26 cellular contexts compared by ENCODE assay signal in the genomic region with DNA sequence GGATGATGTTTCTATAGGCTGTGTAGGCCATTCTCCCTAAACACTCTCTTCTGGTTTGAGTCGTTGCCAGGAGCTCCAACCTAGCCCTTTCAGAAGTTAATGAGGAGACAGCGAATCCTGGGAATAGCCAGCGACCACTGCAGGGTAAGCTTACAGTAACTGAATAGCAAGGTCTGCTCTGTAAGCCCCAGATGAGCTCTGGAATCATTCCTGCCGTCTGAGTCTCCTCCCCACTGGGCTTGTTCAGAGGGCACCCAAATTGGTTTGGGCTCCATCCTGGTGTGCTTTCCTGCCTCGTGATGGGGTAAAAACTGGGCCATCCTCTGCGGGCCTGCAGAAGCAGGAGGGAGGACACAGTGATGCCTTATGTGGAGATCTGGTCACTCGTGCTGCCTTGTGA. TPM values are rescaled to one million over a fixed set of nuclear protein-coding genes. Genes with fewer than 3 reads are reported as not detected.
"Had no signal": no experiment of that assay in that cellular context is flagged by ENCODE, and none has a peak within 500 bp of the region (broad histone marks: within the 10 kb centered on the region; RNA-seq: fewer than 3 reads in every experiment).

No MANE protein-coding gene starts in this region.

- H3K4me3 Mint-ChIP-seq: activated CD4-positive, alpha-beta memory T cell treated with anti-CD3 and anti-CD28 coated beads, Interleukin-2, amount 10 ng/mL, durations not matched to agents 7 days and 5 days; activated CD4-positive, alpha-beta T cell treated with anti-CD3 and anti-CD28 coated beads, Interleukin-2, amount 10 ng/mL, durations not matched to agents 24 days and 14 days; activated naive CD8-positive, alpha-beta T cell treated with anti-CD3 and anti-CD28 coated beads, Interleukin-2, amount 50 U/mL, for 24 hours; neural crest cell; T-helper 17 cell had no signal

- FAIRE-seq: kidney had no signal

- H3K27me3 ChIP-seq: body of pancreas, cardiac muscle cell, foreskin keratinocyte, spleen, tibial artery had no signal

- H3K4me1 Mint-ChIP-seq: neural crest cell had no signal

- DNase-seq: activated CD4-positive, alpha-beta memory T cell treated with anti-CD3 and anti-CD28 coated beads, Interleukin-2, amount 10 ng/mL, durations not matched to agents 7 days and 5 days; activated CD4-positive, alpha-beta T cell treated with anti-CD3 and anti-CD28 coated beads, Interleukin-2, amount 10 ng/mL, durations not matched to agents 24 days and 14 days; activated CD4-positive, CD25-positive, alpha-beta regulatory T cell; activated gamma-delta T cell; activated naive CD4-positive, alpha-beta T cell treated with anti-CD3 and anti-CD28 coated beads, Interleukin-2, amount 50 U/mL, for 16 hours; activated naive CD8-positive, alpha-beta T cell treated with anti-CD3 and anti-CD28 coated beads, Interleukin-2, amount 50 U/mL, for 24 hours; anterior cingulate cortex; body of pancreas; effector CD4-positive, alpha-beta T cell; erythroblast; foreskin keratinocyte; kidney; lower lobe of right lung; naive B cell; spleen; stimulated activated CD4-positive, alpha-beta T cell treated with anti-CD3 and anti-CD28 coated beads, Interleukin-4, amount 100 ng/mL, for 24 hours; substantia nigra; T-helper 17 cell; tibial artery had no signal

- H3K9me3 Mint-ChIP-seq: activated CD4-positive, alpha-beta memory T cell treated with anti-CD3 and anti-CD28 coated beads, Interleukin-2, amount 10 ng/mL, durations not matched to agents 7 days and 5 days; activated CD4-positive, alpha-beta T cell treated with anti-CD3 and anti-CD28 coated beads, Interleukin-2, amount 10 ng/mL, durations not matched to agents 24 days and 14 days; activated naive CD8-positive, alpha-beta T cell treated with anti-CD3 and anti-CD28 coated beads, Interleukin-2, amount 50 U/mL, for 24 hours; naive B cell had no signal

- H3K36me3 ChIP-seq: cardiac muscle cell, lower lobe of right lung, spleen, tibial artery had no signal

- H3K27ac ChIP-seq: body of pancreas, cardiac muscle cell had no signal

- H3K27me3 Mint-ChIP-seq: activated naive CD8-positive, alpha-beta T cell treated with anti-CD3 and anti-CD28 coated beads, Interleukin-2, amount 50 U/mL, for 24 hours; naive B cell had no signal

- H3K4me3 ChIP-seq: body of pancreas, cardiac muscle cell, lower lobe of right lung, spleen, tibial artery had no signal

- H3K27ac Mint-ChIP-seq: activated CD4-positive, alpha-beta memory T cell treated with anti-CD3 and anti-CD28 coated beads, Interleukin-2, amount 10 ng/mL, durations not matched to agents 7 days and 5 days; activated CD4-positive, alpha-beta T cell treated with anti-CD3 and anti-CD28 coated beads, Interleukin-2, amount 10 ng/mL, durations not matched to agents 24 days and 14 days; activated naive CD8-positive, alpha-beta T cell treated with anti-CD3 and anti-CD28 coated beads, Interleukin-2, amount 50 U/mL, for 24 hours had no signal

- H3K9me3 ChIP-seq: body of pancreas, lower lobe of right lung, spleen, tibial artery had no signal

- H3K36me3 Mint-ChIP-seq: naive B cell had no signal

- ATAC-seq: body of pancreas, T-helper 17 cell had no signal

- H3K4me1 ChIP-seq: body of pancreas had no signal

RNA-seq across cellular contexts. Expression of gene GSG1, which starts 49.7 kb away (rescaled TPM):
- total RNA-seq: activated CD4-positive, alpha-beta memory T cell treated with anti-CD3 and anti-CD28 coated beads, Interleukin-2, amount 10 ng/mL, durations not matched to agents 7 days and 5 days; activated CD4-positive, alpha-beta T cell treated with anti-CD3 and anti-CD28 coated beads, Interleukin-2, amount 10 ng/mL, durations not matched to agents 24 days and 14 days; cardiac muscle cell; chondrocyte; foreskin keratinocyte; glomerular endothelial cell; lower lobe of right lung; mesenteric fat pad; neural crest cell; posterior vena cava; spleen; T-helper 17 cell had no signal
- polyA plus RNA-seq: spleen, urinary bladder had no signal
